In genomic region chr5:150156033-150156381, GRCh38 we compare ENCODE assay signal across 9 cellular contexts. TPM values are rescaled to one million over a fixed set of nuclear protein-coding genes. Genes with fewer than 3 reads are reported as not detected.
A peak's percentile ranks its signal among the peaks of the same experiment; 100 is the strongest.
DNase-seq lines count a peak whose midpoint lies in the region; ATAC-seq and TF ChIP-seq lines count a peak whose summit lies in the region.
"Had no signal": no experiment of that assay in that cellular context is flagged by ENCODE, and none has a peak within 500 bp of the region (broad histone marks: within the 10 kb centered on the region; RNA-seq: fewer than 3 reads in every experiment).

No MANE protein-coding gene starts in this region.

- H3K27me3 ChIP-seq in CD4-positive, CD25-positive, alpha-beta regulatory T cell (ENCODE audit: control insufficient read depth, insufficient read depth, low read length) = peaks cover 4% of the 10 kb centered on the region
- H3K27me3 ChIP-seq in Loucy (ENCODE audit: insufficient read depth, low read length, poor library complexity, severe bottlenecking) = no peaks in the 10 kb centered on the region
- H3K27me3 ChIP-seq in effector memory CD4-positive, alpha-beta T cell (replicated peaks; ENCODE audit: control insufficient read depth, insufficient read depth, low read length, poor library complexity, severe bottlenecking) = peaks cover 4% of the 10 kb centered on the region

- peak overlapping the region in 3 of 4 donors; percentile 74 to 84 (median 80) for H3K4me3 Mint-ChIP-seq in CD4-positive, CD25-positive, alpha-beta regulatory T cell
- peak overlapping the region; percentile 99 for H3K4me3 Mint-ChIP-seq in osteocyte (ENCODE audit: unreplicated experiment)

- peak overlapping the region; percentile 64 for H3K4me2 ChIP-seq in Loucy (ENCODE audit: low read depth, low read length, poor library complexity, severe bottlenecking)

- H3K4me1 Mint-ChIP-seq in CD4-positive, CD25-positive, alpha-beta regulatory T cell = peaks cover 0 to 9% (median 4%) of the 10 kb centered on the region in 4 donors
- H3K4me1 Mint-ChIP-seq in osteocyte (ENCODE audit: unreplicated experiment) = peaks cover 72% of the 10 kb centered on the region

- no peaks in the 10 kb centered on the region for H3K36me3 ChIP-seq in CD4-positive, CD25-positive, alpha-beta regulatory T cell (ENCODE audit: control insufficient read depth, insufficient read depth, low read length)
- no peaks in the 10 kb centered on the region for H3K36me3 ChIP-seq in Loucy (ENCODE audit: insufficient read depth, low read length)
- no peaks in the 10 kb centered on the region for H3K36me3 ChIP-seq in effector memory CD4-positive, alpha-beta T cell (ENCODE audit: control insufficient read depth, insufficient read depth, low read length)

- peaks cover 35% of the 10 kb centered on the region for H3K27me3 Mint-ChIP-seq in CD4-positive, CD25-positive, alpha-beta regulatory T cell
- no peaks in the 10 kb centered on the region for H3K27me3 Mint-ChIP-seq in osteocyte (ENCODE audit: unreplicated experiment)

- H3F3A ChIP-seq in Loucy (ENCODE audit: low read depth) = no peaks in the 10 kb centered on the region

- H3K9ac ChIP-seq in Loucy (ENCODE audit: low read depth, low read length, poor library complexity, severe bottlenecking) = peak overlapping the region; percentile 64

- ATAC-seq in CD4-positive, CD25-positive, alpha-beta regulatory T cell (ENCODE audit: low read depth in 2 of 2) = no peak
- ATAC-seq: activated CD4-positive, CD25-positive, alpha-beta regulatory T cell treated with anti-CD3 and anti-CD28 coated beads, Interleukin-2, amount 50 U/mL, for 24 hours had no signal

- no peaks in the 10 kb centered on the region for H3K36me3 Mint-ChIP-seq in CD4-positive, CD25-positive, alpha-beta regulatory T cell
- peaks cover 22% of the 10 kb centered on the region for H3K36me3 Mint-ChIP-seq in osteocyte (ENCODE audit: unreplicated experiment)

- peaks cover 0 to 2% (median 0%) of the 10 kb centered on the region in 7 donors for H3K9me3 Mint-ChIP-seq in CD4-positive, CD25-positive, alpha-beta regulatory T cell
- H3K9me3 Mint-ChIP-seq in osteocyte (ENCODE audit: unreplicated experiment) = no peaks in the 10 kb centered on the region

- no peak overlapping the region for H3K4me3 ChIP-seq in CD4-positive, CD25-positive, alpha-beta regulatory T cell (ENCODE audit: low read depth, low read length)
- peak overlapping the region; percentile 68 for H3K4me3 ChIP-seq in Loucy (ENCODE audit: low read length, poor library complexity, severe bottlenecking)
- H3K4me3 ChIP-seq in effector memory CD4-positive, alpha-beta T cell (ENCODE audit: insufficient read depth, low read depth, low read length, poor library complexity, severe bottlenecking) = peak overlapping the region; percentile 15

- H3K9me3 ChIP-seq in CD4-positive, CD25-positive, alpha-beta regulatory T cell (ENCODE audit: control insufficient read depth in 2 of 2, low read length in 2 of 2) = no peaks in the 10 kb centered on the region
- H3K9me3 ChIP-seq in Loucy (ENCODE audit: insufficient read depth, low read depth, low read length) = no peaks in the 10 kb centered on the region
- no peaks in the 10 kb centered on the region for H3K9me3 ChIP-seq in effector memory CD4-positive, alpha-beta T cell (ENCODE audit: control insufficient read depth, low read length)

- H3K79me2 ChIP-seq in Loucy (ENCODE audit: insufficient read depth, low read length) = no peaks in the 10 kb centered on the region

- no peaks in the 10 kb centered on the region for H4K20me1 ChIP-seq in Loucy (ENCODE audit: insufficient read depth, low read length, poor library complexity, severe bottlenecking)

- H2AFZ ChIP-seq in Loucy (ENCODE audit: low read length) = peak overlapping the region; percentile 83

- H3K27ac ChIP-seq in CD4-positive, CD25-positive, alpha-beta regulatory T cell (ENCODE audit: insufficient read depth, low read length, poor library complexity, severe bottlenecking) = no peak overlapping the region
- H3K27ac ChIP-seq in effector memory CD4-positive, alpha-beta T cell (ENCODE audit: insufficient read depth, low read length, poor library complexity, severe bottlenecking) = no peak overlapping the region

- peaks cover 9% of the 10 kb centered on the region for H3K4me1 ChIP-seq in CD4-positive, CD25-positive, alpha-beta regulatory T cell (ENCODE audit: control insufficient read depth, insufficient read depth, low read length, poor library complexity, severe bottlenecking)
- H3K4me1 ChIP-seq in Loucy (ENCODE audit: insufficient read depth, low read length, poor library complexity, severe bottlenecking) = peaks cover 5% of the 10 kb centered on the region
- H3K4me1 ChIP-seq in effector memory CD4-positive, alpha-beta T cell (ENCODE audit: control insufficient read depth, insufficient read depth, low read length, poor library complexity, severe bottlenecking) = no peaks in the 10 kb centered on the region

- no peaks in the 10 kb centered on the region for H3K9me2 ChIP-seq in Loucy (replicated peaks; ENCODE audit: low read depth, low read length)

- peak overlapping the region in 2 of 3 donors; percentile 48 to 75 for H3K27ac Mint-ChIP-seq in CD4-positive, CD25-positive, alpha-beta regulatory T cell
- H3K27ac Mint-ChIP-seq in osteocyte (ENCODE audit: unreplicated experiment) = peak overlapping the region; percentile 94

- TF ChIP-seq CTCF in Loucy (conservative IDR thresholded peaks at IDR 0.05; ENCODE audit: low read length) (no peak), osteocyte (IDR thresholded peaks at IDR 0.05) (no peak)

- DNase-seq in CD4-positive, CD25-positive, alpha-beta regulatory T cell = no peak
- no peak for DNase-seq in effector memory CD4-positive, alpha-beta T cell
- DNase-seq in osteocyte (ENCODE audit: extremely low spot score, unreplicated experiment) (no peak), H4 (ENCODE audit: low spot score) (no peak), amniotic stem cell (lab: John Stamatoyannopoulos, UW) (no peak), HPDE6-E6E7 (ENCODE audit: extremely low spot score) (no peak)
- DNase-seq in stimulated activated CD4-positive, alpha-beta T cell treated with anti-CD3 and anti-CD28 coated beads, Interleukin-2, amount 100 ng/mL, for 48 hours = no peak

RNA-seq across cellular contexts. Expression of gene PDGFRB, which starts 0.4 kb away (rescaled TPM):
- total RNA-seq in CD4-positive, CD25-positive, alpha-beta regulatory T cell = not detected
- under 1 TPM in 1 of 4 donors, not detected in 3; 0.03 TPM for polyA plus RNA-seq in CD4-positive, CD25-positive, alpha-beta regulatory T cell
- total RNA-seq in osteocyte = 1,093 and 1,131 TPM in 2 replicates
- 21.6 and 30.1 TPM in 2 replicates for total RNA-seq in H4 (2014; rRNA removed; shearing (Covaris generic))

RNA-seq across cellular contexts. Expression of gene CDX1, which starts 10.6 kb away (rescaled TPM):
- total RNA-seq in CD4-positive, CD25-positive, alpha-beta regulatory T cell = not detected
- not detected for polyA plus RNA-seq in CD4-positive, CD25-positive, alpha-beta regulatory T cell
- total RNA-seq in osteocyte = 0.71 and 1.0 TPM in 2 replicates
- not detected in 2 replicates for total RNA-seq in H4 (2014; rRNA removed; shearing (Covaris generic))

RNA-seq across cellular contexts. Expression of gene SLC6A7, which starts 33.9 kb away (rescaled TPM):
- not detected for total RNA-seq in CD4-positive, CD25-positive, alpha-beta regulatory T cell
- polyA plus RNA-seq in CD4-positive, CD25-positive, alpha-beta regulatory T cell = not detected
- not detected in 2 replicates for total RNA-seq in osteocyte
- total RNA-seq in H4 (2014; rRNA removed; shearing (Covaris generic)) = not detected in 2 replicates

Comparison
In these comparisons a context has a peak if more than half of its experiments do, and no peak if none do; other contexts are left out.
1. RNA of gene PDGFRB, which starts 0.4 kb away (total RNA-seq): 1,093 to 1,131 TPM in osteocyte; 21.6 to 30.1 TPM in H4 and not detected in CD4-positive, CD25-positive, alpha-beta regulatory T cell (single experiment); every median in the first group is over 10 times any median in the second.